10 cellular contexts compared by ENCODE assay signal in genomic region chr13:96051946-96052345, GRCh38. TPM values are rescaled to one million over a fixed set of nuclear protein-coding genes. Genes with fewer than 3 reads are reported as not detected.
DNase-seq lines count a peak whose midpoint lies in the region; ATAC-seq and TF ChIP-seq lines count a peak whose summit lies in the region.
"Not testable (repeated sequence)": the region's sequence is repeated elsewhere in the genome, so short reads cannot be mapped to it uniquely, and the experiment has no call there.
"Had no signal": no experiment of that assay in that cellular context is flagged by ENCODE, and none has a peak within 500 bp of the region (broad histone marks: within the 10 kb centered on the region; RNA-seq: fewer than 3 reads in every experiment).

No MANE protein-coding gene starts in this region.

- H3F3A ChIP-seq in GM23248 (ENCODE audit: insufficient read depth); SU-DHL-6 (ENCODE audit: insufficient read depth): not testable (repeated sequence)

- 0 out of 2 replicates have a peak overlapping the region, but pooled peaks have one; percentile 95 for H3K27ac ChIP-seq in GM23248
- H3K27ac ChIP-seq in SU-DHL-6 (ENCODE audit: low read depth, low read length); dorsolateral prefrontal cortex: not testable (repeated sequence)

- DNase-seq in GM23248; dorsolateral prefrontal cortex; foreskin fibroblast; natural killer cell; retinal pigment epithelial cell (ENCODE audit: low read depth): not testable (repeated sequence)

- H3K79me2 ChIP-seq in GM23248 (ENCODE audit: insufficient read depth) (peaks cover 62% of the 10 kb centered on the region), SU-DHL-6 (ENCODE audit: insufficient read depth, low read length) (peaks cover 16% of the 10 kb centered on the region)

- in situ Hi-C loops in GM23248 (cut with MboI): not testable (repeated sequence)

- not testable (repeated sequence) for H3K36me3 ChIP-seq in GM23248 (ENCODE audit: low read depth); SU-DHL-6 (ENCODE audit: low read length)

- not testable (repeated sequence) for TF ChIP-seq CTCF in SU-DHL-6 (IDR thresholded peaks at IDR 0.05; ENCODE audit: insufficient read depth, low read length, poor library complexity, severe bottlenecking); dorsolateral prefrontal cortex (IDR thresholded peaks at IDR 0.05 in 54 of 56, conservative IDR thresholded peaks at IDR 0.05 in 2 of 56; ENCODE audit: low read depth in 1 of 56, partially characterized antibody in 56 of 56); foreskin fibroblast (IDR thresholded peaks at IDR 0.05; ENCODE audit: low read depth, low read length); natural killer cell (IDR thresholded peaks at IDR 0.05); retinal pigment epithelial cell (conservative IDR thresholded peaks at IDR 0.05; ENCODE audit: low read depth, low read length)

- not testable (repeated sequence) for H3K27ac Mint-ChIP-seq in IgD-negative memory B cell, natural killer cell

- intact Hi-C loops in dorsolateral prefrontal cortex (cut with DNase I); natural killer cell (cut with micrococcal nuclease): not testable (repeated sequence)

- peak overlapping the region; percentile 93 for H3K4me2 ChIP-seq in GM23248 (ENCODE audit: unreplicated experiment)
- H3K4me2 ChIP-seq in SU-DHL-6 (ENCODE audit: low read depth, low read length, poor library complexity, severe bottlenecking): peak overlapping the region; percentile 69

- not testable (repeated sequence) for ATAC-seq in natural killer cell

- not testable (repeated sequence) for H3K4me1 Mint-ChIP-seq in IgD-negative memory B cell, natural killer cell

- H3K4me3 ChIP-seq in GM23248 (peak overlapping the region; percentile 98), SU-DHL-6 (ENCODE audit: insufficient read depth, low read length, poor library complexity, severe bottlenecking) (peak overlapping the region; percentile 73), dorsolateral prefrontal cortex (peak overlapping the region in 32 of 59 donors; percentile 79 to 99 (median 96)), foreskin fibroblast (ENCODE audit: low read depth in 1 of 2, low read length in 2 of 2) (peak overlapping the region; percentile 90 to 100), retinal pigment epithelial cell (ENCODE audit: low read length) (peak overlapping the region; percentile 63)

- not testable (repeated sequence) for H4K20me1 ChIP-seq in GM23248 (ENCODE audit: insufficient read depth); SU-DHL-6 (ENCODE audit: low read depth, low read length)

- not testable (repeated sequence) for H3K9me2 ChIP-seq in GM23248 (ENCODE audit: insufficient read depth); SU-DHL-6 (replicated peaks; ENCODE audit: insufficient read depth, low read length)

- peak overlapping the region; percentile 87 to 98 (median 96) for H3K4me3 Mint-ChIP-seq in IgD-negative memory B cell
- H3K4me3 Mint-ChIP-seq in natural killer cell: peak overlapping the region; percentile 78

- not testable (repeated sequence) for H3K4me1 ChIP-seq in GM23248 (ENCODE audit: insufficient read depth)

- not testable (repeated sequence) for H3K9me3 ChIP-seq in GM23248 (ENCODE audit: low read depth); SU-DHL-6 (ENCODE audit: insufficient read depth, low read length)

- H3K36me3 Mint-ChIP-seq in IgD-negative memory B cell: not testable (repeated sequence)
- peaks cover 10% of the 10 kb centered on the region for H3K36me3 Mint-ChIP-seq in natural killer cell

- H3K9ac ChIP-seq in GM23248: not testable (repeated sequence)
- 0 out of 2 replicates have a peak overlapping the region, but pooled peaks have one; percentile 70 for H3K9ac ChIP-seq in SU-DHL-6 (ENCODE audit: low read length)

- not testable (repeated sequence) for H2AFZ ChIP-seq in GM23248; SU-DHL-6 (ENCODE audit: low read depth, low read length, severe bottlenecking)

- not testable (repeated sequence) for H3K9me3 Mint-ChIP-seq in IgD-negative memory B cell, natural killer cell

- 76 to 80% methylated on average over 3 of the region's 3 CpGs for WGBS in GM23248 (ENCODE audit: low coverage in 1 of 2, low lambda C conversion rate in 2 of 2, missing lambda C conversion rate in 2 of 2), 2 experiments

- H3K27me3 ChIP-seq in GM23248 (replicated peaks; ENCODE audit: insufficient read depth); SU-DHL-6 (ENCODE audit: low read length); dorsolateral prefrontal cortex: not testable (repeated sequence)

- H3K27me3 Mint-ChIP-seq in IgD-negative memory B cell: not testable (repeated sequence)
- H3K27me3 Mint-ChIP-seq in natural killer cell (ENCODE audit: low read depth in 2 of 2): peaks cover 5 to 23% of the 10 kb centered on the region in 2 donors

RNA-seq across cellular contexts. Expression of gene UGGT2, which starts 1.3 kb away (rescaled TPM):
- total RNA-seq in GM23248 (2014; rRNA removed; shearing (Covaris generic)): 46.5 and 54.8 TPM in 2 replicates
- polyA plus RNA-seq in GM23248 (2016; fragmentation: Nextera tagmentation; extraction: Ambion mirVana) (38.9 and 46.1 TPM in 2 replicates), IgD-negative memory B cell (0.70 TPM)
- total RNA-seq in dorsolateral prefrontal cortex (10 to 100 TPM; 27.3 to 66.2 (median 44.1) TPM), natural killer cell (1 to 10 TPM in 2 of 3 donors, under 1 TPM in 1; 0.63 to 1.4 (median 1.3) TPM)

RNA-seq across cellular contexts. Expression of gene HS6ST3, which starts 38.0 kb away (rescaled TPM):
- total RNA-seq in GM23248 (2014; rRNA removed; shearing (Covaris generic)): 0.11 TPM in 1 of 2 replicates, not detected in the other
- not detected in 2 replicates for polyA plus RNA-seq in GM23248 (2016; fragmentation: Nextera tagmentation; extraction: Ambion mirVana)
- polyA plus RNA-seq in IgD-negative memory B cell: not detected
- total RNA-seq in dorsolateral prefrontal cortex: 10 to 100 TPM in 119 of 120 experiments, 1 to 10 TPM in 1; 7.7 to 85.2 (median 36.3) TPM
- not detected for total RNA-seq in natural killer cell
- total RNA-seq: activated B cell treated with CpG ODN at 0.5 μM for 24 hours; activated naive CD4-positive, alpha-beta T cell treated with anti-CD3 and anti-CD28 coated beads for 36 hours; CD4-positive, alpha-beta T cell had no signal

Comparison
In these comparisons a context has a peak if more than half of its experiments do, and no peak if none do; other contexts are left out.
1. RNA of gene UGGT2, which starts 1.3 kb away (total RNA-seq): 46.5 to 54.8 TPM in GM23248 and 27.3 to 66.2 TPM in dorsolateral prefrontal cortex; 0.63 to 1.4 TPM in natural killer cell; every median in the first group is over 10 times any median in the second.
2. Peak in every context shown above with its lines, with median percentiles within 50 percentile points of each other: H3K4me3 ChIP-seq.